Comparison of ENCODE assay signal across 28 cellular contexts in genomic region chr20:51665543-51666118, GRCh38.
"Had no signal": no experiment of that assay in that cellular context is flagged by ENCODE, and none has a peak within 500 bp of the region (broad histone marks: within the 10 kb centered on the region; RNA-seq: fewer than 3 reads in every experiment).

No MANE protein-coding gene starts in this region.

- H3K4me1 Mint-ChIP-seq: brain, nephron had no signal

- H3K27me3 ChIP-seq: gastroesophageal sphincter, neutrophil, ovary, sigmoid colon, testis, vagina had no signal

- H3K27ac Mint-ChIP-seq: activated CD4-positive, alpha-beta T cell treated with anti-CD3 and anti-CD28 coated beads, Interleukin-2, amount 10 ng/mL, durations not matched to agents 7 days and 5 days; activated CD8-positive, alpha-beta memory T cell treated with anti-CD3 and anti-CD28 coated beads, Interleukin-2, amount 10 ng/mL, durations not matched to agents 7 days and 5 days; activated CD8-positive, alpha-beta T cell treated with anti-CD3 and anti-CD28 coated beads for 36 hours; activated naive CD4-positive, alpha-beta T cell treated with anti-CD3 and anti-CD28 coated beads, Interleukin-2, amount 50 U/mL, for 72 hours; activated T-helper 1 cell treated with anti-CD3 and anti-CD28 coated beads, Interleukin-12 subunit alpha, Interleukin-12 subunit beta, Interleukin-2, Interleukin-4 antibody, amounts not matched to agents 30 ng/mL and 10 ng/mL and 1 ng/mL, durations not matched to agents 14 hours and 24 hours and 36 hours; brain; mesothelial cell of epicardium; T-helper 2 cell treated with Interferon-gamma antibody and Interleukin-4, amounts not matched to agents 5 μg/mL and 100 μg/mL, for 36 hours had no signal

- ATAC-seq: activated CD8-positive, alpha-beta memory T cell treated with anti-CD3 and anti-CD28 coated beads, Interleukin-2, amount 10 ng/mL, durations not matched to agents 7 days and 5 days; activated CD8-positive, alpha-beta T cell treated with anti-CD3 and anti-CD28 coated beads for 36 hours; activated naive CD4-positive, alpha-beta T cell treated with anti-CD3 and anti-CD28 coated beads, Interleukin-2, amount 50 U/mL, for 72 hours; gastroesophageal sphincter had no signal

- H3K9me3 Mint-ChIP-seq: activated CD4-positive, alpha-beta T cell treated with anti-CD3 and anti-CD28 coated beads, Interleukin-2, amount 10 ng/mL, durations not matched to agents 7 days and 5 days; activated CD8-positive, alpha-beta T cell treated with anti-CD3 and anti-CD28 coated beads for 36 hours; activated naive CD4-positive, alpha-beta T cell treated with anti-CD3 and anti-CD28 coated beads, Interleukin-2, amount 50 U/mL, for 72 hours; activated T-helper 1 cell treated with anti-CD3 and anti-CD28 coated beads, Interleukin-12 subunit alpha, Interleukin-12 subunit beta, Interleukin-2, Interleukin-4 antibody, amounts not matched to agents 30 ng/mL and 10 ng/mL and 1 ng/mL, durations not matched to agents 14 hours and 24 hours and 36 hours; brain; mesothelial cell of epicardium; nephron; T-helper 2 cell treated with Interferon-gamma antibody and Interleukin-4, amounts not matched to agents 5 μg/mL and 100 μg/mL, for 36 hours had no signal

- H3K36me3 Mint-ChIP-seq: activated CD8-positive, alpha-beta memory T cell treated with anti-CD3 and anti-CD28 coated beads, Interleukin-2, amount 10 ng/mL, durations not matched to agents 7 days and 5 days; activated naive CD4-positive, alpha-beta T cell treated with anti-CD3 and anti-CD28 coated beads, Interleukin-2, amount 50 U/mL, for 72 hours had no signal

- H3K27me3 Mint-ChIP-seq: brain had no signal

- DNase-seq: activated CD4-positive, alpha-beta T cell treated with anti-CD3 and anti-CD28 coated beads, Interleukin-2, amount 10 ng/mL, durations not matched to agents 7 days and 5 days; activated CD4-positive, CD25-positive, alpha-beta regulatory T cell treated with anti-CD3 and anti-CD28 coated beads, Interleukin-2, amount 50 U/mL, for 72 hours; activated CD8-positive, alpha-beta memory T cell treated with anti-CD3 and anti-CD28 coated beads, Interleukin-2, amount 10 ng/mL, durations not matched to agents 7 days and 5 days; activated CD8-positive, alpha-beta T cell treated with anti-CD3 and anti-CD28 coated beads for 36 hours; activated gamma-delta T cell treated with Interleukin-2 at 50 U/mL for 16 hours; activated T-cell treated with anti-CD3 and anti-CD28 coated beads for 4 hours; aorta; head of caudate nucleus; islet precursor cell; ovary; sigmoid colon; stimulated activated CD4-positive, alpha-beta T cell treated with anti-CD3 and anti-CD28 coated beads, Interleukin-2, amount 100 ng/mL, for 48 hours; stimulated activated CD8-positive, alpha-beta memory T cell treated with anti-CD3 and anti-CD28 coated beads, Interleukin-4, amount 100 ng/mL, for 48 hours; stimulated activated naive CD4-positive, alpha-beta T cell; testis; trophoblast cell; WERI-Rb-1 had no signal

- H3K4me2 ChIP-seq: smooth muscle cell had no signal

- H3K27ac ChIP-seq: epithelial cell of prostate, gastroesophageal sphincter, neutrophil, ovary, sigmoid colon, testis, vagina, WERI-Rb-1 had no signal

- H3K4me3 ChIP-seq: gastroesophageal sphincter, ovary, sigmoid colon, smooth muscle cell, testis, vagina had no signal

- H3K9me3 ChIP-seq: gastroesophageal sphincter, neutrophil, ovary, sigmoid colon, testis, vagina had no signal

- H3K4me3 Mint-ChIP-seq: activated CD4-positive, alpha-beta T cell treated with anti-CD3 and anti-CD28 coated beads, Interleukin-2, amount 10 ng/mL, durations not matched to agents 7 days and 5 days; activated CD8-positive, alpha-beta memory T cell treated with anti-CD3 and anti-CD28 coated beads, Interleukin-2, amount 10 ng/mL, durations not matched to agents 7 days and 5 days; activated CD8-positive, alpha-beta T cell treated with anti-CD3 and anti-CD28 coated beads for 36 hours; activated T-helper 1 cell treated with anti-CD3 and anti-CD28 coated beads, Interleukin-12 subunit alpha, Interleukin-12 subunit beta, Interleukin-2, Interleukin-4 antibody, amounts not matched to agents 30 ng/mL and 10 ng/mL and 1 ng/mL, durations not matched to agents 14 hours and 24 hours and 36 hours; brain; mesothelial cell of epicardium; nephron; T-helper 2 cell treated with Interferon-gamma antibody and Interleukin-4, amounts not matched to agents 5 μg/mL and 100 μg/mL, for 36 hours had no signal

- H3K36me3 ChIP-seq: ovary had no signal

- H3K4me1 ChIP-seq: sigmoid colon, testis, vagina had no signal
